Comparison of ENCODE assay signal across 8 cellular contexts in the genomic region with DNA sequence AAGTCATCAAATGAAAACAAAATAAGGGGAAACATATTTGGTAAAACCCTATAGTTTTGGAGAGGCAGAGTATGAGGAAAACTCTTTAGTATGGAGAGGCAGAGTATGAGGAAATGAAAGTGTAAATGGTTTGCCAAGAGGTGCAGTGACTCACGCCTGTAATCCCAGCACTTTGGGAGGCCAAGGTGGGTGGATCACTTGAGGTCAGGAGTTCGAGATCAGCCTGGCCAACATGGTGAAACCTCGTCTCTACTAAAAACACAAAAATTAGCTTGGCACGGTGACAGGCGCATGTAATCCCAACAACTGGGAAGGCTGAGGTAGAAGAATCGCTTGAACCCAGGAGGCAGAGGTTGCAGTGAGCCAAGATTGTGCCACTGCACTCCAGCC.
DNase-seq lines count a peak whose midpoint lies in the region; ATAC-seq and TF ChIP-seq lines count a peak whose summit lies in the region.
"Not testable (repeated sequence)": the region's sequence is repeated elsewhere in the genome, so short reads cannot be mapped to it uniquely, and the experiment has no call there.

No MANE protein-coding gene starts in this region.

- in situ Hi-C loops in GM23248 (cut with MboI): not testable (repeated sequence)

- H3F3A ChIP-seq in GM23248 (ENCODE audit: insufficient read depth): peaks cover 18% of the 10 kb centered on the region

- H3K9me2 ChIP-seq in GM23248 (ENCODE audit: insufficient read depth): not testable (repeated sequence)

- not testable (repeated sequence) for H4K20me1 ChIP-seq in GM23248 (ENCODE audit: insufficient read depth)

- not testable (repeated sequence) for H3K9ac ChIP-seq in GM23248

- not testable (repeated sequence) for H3K27me3 ChIP-seq in GM23248 (replicated peaks; ENCODE audit: insufficient read depth); MG63; lung (ENCODE audit: control insufficient read depth, insufficient read depth)

- not testable (repeated sequence) for H2AFZ ChIP-seq in GM23248

- H3K4me2 ChIP-seq in GM23248 (ENCODE audit: unreplicated experiment): peak overlapping the region; percentile 39

- not testable (repeated sequence) for H3K4me3 ChIP-seq in GM23248; MG63; cardiac fibroblast (replicated peaks in 1 of 2; ENCODE audit: low read depth in 2 of 2, low read length in 2 of 2); fibroblast of villous mesenchyme (ENCODE audit: low read depth, low read length); lung

- POLR2A ChIA-PET in RWPE1 (lab: Yijun Ruan, JAX; ENCODE audit: low non-redundant PET): not testable (repeated sequence)

- CTCF ChIA-PET in RWPE1 (lab: Yijun Ruan, JAX): interaction anchor here (1.0 kb wide), 1 partner anchor 22 kb away, joined by 3 read pairs; no protein-coding TSS in a partner anchor

- not testable (repeated sequence) for H3K9me3 ChIP-seq in GM23248 (ENCODE audit: low read depth); MG63; lung (ENCODE audit: control insufficient read depth in 2 of 2, insufficient read depth in 1 of 2, low read length in 1 of 2)

- DNase-seq in DMS53 treated with DMSO at 0.1 percent for 48 hours (lab: John Stamatoyannopoulos, UW; ENCODE audit: unreplicated experiment) (peak; percentile 6), GM23248 (peak; percentile 50), MG63 (peak; percentile 91), cardiac fibroblast (ENCODE audit: low read depth in 2 of 2) (peak; percentile 8 to 42), fibroblast of villous mesenchyme (ENCODE audit: low read depth) (peak; percentile 44), stromal cell of bone marrow (ENCODE audit: low read depth) (peak; percentile 20)
- not testable (repeated sequence) for DNase-seq in RWPE1 (ENCODE audit: low spot score); lung (ENCODE audit: low spot score)

- ATAC-seq in lung (ENCODE audit: insufficient read depth, low FRiP score): peak; percentile 63

- not testable (repeated sequence) for H3K79me2 ChIP-seq in GM23248 (ENCODE audit: insufficient read depth)

- not testable (repeated sequence) for H3K27ac ChIP-seq in GM23248; lung (ENCODE audit: low read depth in 1 of 2, low read length in 1 of 2)
- H3K27ac ChIP-seq in RWPE1: peak overlapping the region; percentile 87

- not testable (repeated sequence) for TF ChIP-seq CTCF in RWPE1 (conservative IDR thresholded peaks at IDR 0.05; ENCODE audit: low read depth); cardiac fibroblast (IDR thresholded peaks at IDR 0.05; ENCODE audit: low read depth, low read length); fibroblast of villous mesenchyme (IDR thresholded peaks at IDR 0.05; ENCODE audit: insufficient read depth, low read depth, low read length); lung (IDR thresholded peaks at IDR 0.05; ENCODE audit: control extremely low read depth, extremely low read depth)

- WGBS in GM23248 (ENCODE audit: low coverage in 1 of 2, low lambda C conversion rate in 2 of 2, missing lambda C conversion rate in 2 of 2), 2 experiments: 47 to 49% methylated on average over 6 of the region's 6 CpGs
- WGBS in lung, 2 donors: 58 to 62% methylated on average over 6 of the region's 6 CpGs

- not testable (repeated sequence) for H3K36me3 ChIP-seq in GM23248 (ENCODE audit: low read depth); MG63; lung (ENCODE audit: control insufficient read depth in 2 of 2, insufficient read depth in 2 of 2, low read length in 2 of 2)

- H3K4me1 ChIP-seq in GM23248 (ENCODE audit: insufficient read depth): peaks cover 18% of the 10 kb centered on the region
- not testable (repeated sequence) for H3K4me1 ChIP-seq in lung (ENCODE audit: control insufficient read depth in 2 of 2, insufficient read depth in 2 of 2, low read length in 2 of 2)
